In genomic region chr5:151126199-151126645, GRCh38 we compare ENCODE assay signal across 8 cellular contexts. TPM values are rescaled to one million over a fixed set of nuclear protein-coding genes. Genes with fewer than 3 reads are reported as not detected.
DNase-seq lines count a peak whose midpoint lies in the region; ATAC-seq, FAIRE-seq and TF ChIP-seq lines count a peak whose summit lies in the region.

No MANE protein-coding gene starts in this region.

- WGBS in small intestine, 3 donors: 8 to 20% (median 9%) methylated on average over 7 to 9 of the region's 9 CpGs

- H4K20me1 ChIP-seq in astrocyte (ENCODE audit: insufficient read depth, low read length): peaks cover 90% of the 10 kb centered on the region

- no peak overlapping the region for H3K9ac ChIP-seq in astrocyte (ENCODE audit: low read length)

- H3K27ac ChIP-seq in astrocyte (ENCODE audit: low read depth, low read length) (no peak overlapping the region), small intestine (ENCODE audit: low read depth in 1 of 2, low read length in 1 of 2) (no peak overlapping the region)

- H3K27ac Mint-ChIP-seq in astrocyte (ENCODE audit: unreplicated experiment): peak overlapping the region; percentile 51

- TF ChIP-seq CTCF in AG09319 (IDR thresholded peaks at IDR 0.05; ENCODE audit: low read depth, low read length) (peak; percentile 80), astrocyte (IDR thresholded peaks at IDR 0.05; ENCODE audit: insufficient read depth, low read depth, low read length) (peak; percentile 63)

- peaks cover 11% of the 10 kb centered on the region for H3K4me1 Mint-ChIP-seq in astrocyte (ENCODE audit: low read depth, unreplicated experiment)

- DNase-seq in AG09319 (ENCODE audit: extremely low read depth, low read depth) (no peak), Kasumi-1 (lab: John Stamatoyannopoulos, UW) (peak; percentile 32 to 51), T-helper 2 cell (peak; percentile 39 to 66 (median 54)), astrocyte (ENCODE audit: low read depth) (peak; percentile 35), hypothalamus (lab: John Stamatoyannopoulos, UW) (peak in 42 of 51 donors; percentile 9 to 79 (median 44)), small intestine (peak; percentile 56)

- H3K4me2 ChIP-seq in astrocyte (ENCODE audit: low read length): no peak overlapping the region

- no peak for FAIRE-seq in astrocyte (lab: Jason Lieb, UNC)
- no peak for FAIRE-seq in small intestine (lab: Jason Lieb, UNC)

- H3K9me3 ChIP-seq in astrocyte (ENCODE audit: insufficient read depth, low read depth, low read length) (no peaks in the 10 kb centered on the region), small intestine (ENCODE audit: control insufficient read depth, low read depth) (no peaks in the 10 kb centered on the region)

- H2AFZ ChIP-seq in astrocyte (ENCODE audit: low read depth, low read length): no peak overlapping the region

- no peak overlapping the region for H3K4me3 Mint-ChIP-seq in astrocyte (ENCODE audit: unreplicated experiment)

- H3K36me3 Mint-ChIP-seq in astrocyte (ENCODE audit: low read depth, unreplicated experiment): peaks cover 45% of the 10 kb centered on the region

- H3K36me3 ChIP-seq in astrocyte (ENCODE audit: insufficient read depth, low read length) (peaks cover 79% of the 10 kb centered on the region), small intestine (ENCODE audit: control insufficient read depth in 2 of 2, insufficient read depth in 2 of 2, low read length in 2 of 2) (peaks cover 0 to 3% of the 10 kb centered on the region in 2 donors)

- no peaks in the 10 kb centered on the region for H3K27me3 Mint-ChIP-seq in astrocyte (ENCODE audit: low read depth, unreplicated experiment)

- no peaks in the 10 kb centered on the region for H3K9me3 Mint-ChIP-seq in astrocyte (ENCODE audit: unreplicated experiment)

- peaks cover 7% of the 10 kb centered on the region for H3K79me2 ChIP-seq in astrocyte (ENCODE audit: insufficient read depth, low read length)

- no peaks in the 10 kb centered on the region for H3K27me3 ChIP-seq in astrocyte (ENCODE audit: insufficient read depth, low read length)
- H3K27me3 ChIP-seq in small intestine (ENCODE audit: control insufficient read depth in 2 of 2, insufficient read depth in 2 of 2, low read length in 2 of 2): no peaks in the 10 kb centered on the region

- ATAC-seq in GM18909 (IDR thresholded peaks at IDR 0.05; ENCODE audit: poor library complexity, unreplicated experiment) (peak; percentile 35), HG02588 (IDR thresholded peaks at IDR 0.05; ENCODE audit: unreplicated experiment) (no peak)

- H3K4me3 ChIP-seq in astrocyte (ENCODE audit: insufficient read depth, low read depth, low read length) (no peak overlapping the region), small intestine (ENCODE audit: low read depth in 1 of 2, low read length in 2 of 2) (no peak overlapping the region)

- H3K4me1 ChIP-seq in astrocyte (ENCODE audit: insufficient read depth, low read length) (peaks cover 9% of the 10 kb centered on the region), small intestine (ENCODE audit: control insufficient read depth in 2 of 2, insufficient read depth in 1 of 2, low read depth in 1 of 2, low read length in 1 of 2) (no peaks in the 10 kb centered on the region)

RNA-seq across cellular contexts. Expression of gene ANXA6, which starts 31.4 kb away (rescaled TPM):
- total RNA-seq in astrocyte: 320 and 349 TPM in 2 replicates
- polyA plus RNA-seq in small intestine: 10 to 100 TPM in 2 of 3 donors, 1 to 10 TPM in 1; 7.2 to 68.2 (median 25.1) TPM

RNA-seq across cellular contexts. Expression of gene TNIP1, which starts 45.4 kb away (rescaled TPM):
- 98.5 and 119 TPM in 2 replicates for total RNA-seq in astrocyte
- polyA plus RNA-seq in small intestine: 100 to 1,000 TPM in 2 of 3 donors, 10 to 100 TPM in 1; 97.5 to 190 (median 164) TPM
